8 cellular contexts compared by ENCODE assay signal in the genomic region with DNA sequence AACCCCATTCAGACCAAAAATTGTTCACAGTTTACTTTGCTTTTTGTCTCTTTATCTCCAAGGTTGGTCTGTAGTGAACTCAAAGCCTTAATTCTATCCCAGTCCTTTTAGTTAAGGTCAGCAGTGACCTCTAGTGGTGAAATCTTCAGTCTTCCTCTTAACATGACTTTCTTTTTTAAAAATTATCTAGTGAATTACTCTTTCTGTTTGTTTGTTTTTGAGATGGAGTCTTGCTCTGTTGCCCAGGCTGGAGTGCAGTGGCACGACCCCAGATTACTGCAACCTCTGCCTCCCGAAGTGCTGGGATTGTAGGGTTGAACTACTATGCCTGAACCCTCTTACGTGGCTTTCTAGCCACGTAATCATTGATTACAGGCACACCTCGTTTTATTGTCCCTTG. TPM values are rescaled to one million over a fixed set of nuclear protein-coding genes. Genes with fewer than 3 reads are reported as not detected.
DNase-seq lines count a peak whose midpoint lies in the region; ATAC-seq, FAIRE-seq and TF ChIP-seq lines count a peak whose summit lies in the region.

No MANE protein-coding gene starts in this region.

- TF ChIP-seq POLR2A in HepG2 (IDR thresholded peaks at IDR 0.05; ENCODE audit: insufficient read depth in 1 of 2, low read depth in 2 of 2, low read length in 2 of 2) (no peak), testis (IDR thresholded peaks at IDR 0.05) (no peak)

- no peak overlapping the region for H3K27ac ChIP-seq in OCI-LY3 (ENCODE audit: low read length)
- no peak overlapping the region for H3K27ac ChIP-seq in HepG2 (ENCODE audit: extremely low read length, insufficient read depth, low read length)
- no peak overlapping the region for H3K27ac ChIP-seq in testis

- POLR2A ChIA-PET in HepG2 (lab: Yijun Ruan, JAX): no interaction called here

- intact Hi-C loops in HepG2 (cut with micrococcal nuclease; ENCODE audit: unreplicated experiment) (loop anchor here (1.0 to 5.0 kb wide), 3 partner anchors 114 to 260 kb away; no protein-coding TSS in a partner anchor), testis (cut with DNase I; ENCODE audit: low total_unique reads) (no loop called here)

- H3K79me2 ChIP-seq in OCI-LY3 (ENCODE audit: low read length) (no peaks in the 10 kb centered on the region), HepG2 (ENCODE audit: insufficient read depth, low read length) (no peaks in the 10 kb centered on the region)

- TF ChIP-seq EP300 in HepG2 (IDR thresholded peaks at IDR 0.05; ENCODE audit: low read depth in 2 of 2, low read length in 2 of 2) (no peak), HepG2 (CRISPR knock-in tag; IDR thresholded peaks at IDR 0.05; ENCODE audit: borderline replicate concordance) (no peak)

- WGBS in HepG2 (ENCODE audit: low lambda C conversion rate): 56% methylated on average over 5 of the region's 5 CpGs
- 51% methylated on average over 5 of the region's 5 CpGs for WGBS in testis, 2 donors

- peak; percentile 35 to 57 for DNase-seq in activated CD4-positive, alpha-beta T cell treated with anti-CD3 and anti-CD28 coated beads for 4 hours
- no peak for DNase-seq in activated CD4-positive, alpha-beta T cell treated with anti-CD3 and anti-CD28 coated beads for 1 hour
- peak; percentile 74 for DNase-seq in KG1 (lab: John Stamatoyannopoulos, UW)
- DNase-seq in cerebellar cortex (ENCODE audit: low spot score): peak; percentile 88
- DNase-seq in HepG2 (ENCODE audit: low spot score): peak; percentile 84
- DNase-seq in testis: peak; percentile 37

- H3K9ac ChIP-seq in OCI-LY3 (ENCODE audit: low read length) (peak overlapping the region; percentile 63; the same call in 1 of the 2 replicates), HepG2 (ENCODE audit: insufficient read depth, low read depth, low read length) (no peak overlapping the region)

- H3K4me2 ChIP-seq in OCI-LY3 (ENCODE audit: low read length) (peak overlapping the region; percentile 72), HepG2 (ENCODE audit: low read depth, low read length) (no peak overlapping the region)

- CTCF ChIA-PET in HepG2 (lab: Yijun Ruan, JAX; ENCODE audit: low intra/inter-chr PET ratio, low total read pairs): interaction anchor here (1.3 to 1.7 kb wide), 5 partner anchors 72 to 196 kb away, joined by 4 to 16 read pairs (median 6); partner anchors contain the start of gene RASGEF1A

- peak; percentile 49; the same call in 1 of the 2 replicates for TF ChIP-seq RAD21 in HepG2 (CRISPR knock-in tag; IDR thresholded peaks at IDR 0.05)

- BruUV-seq in HepG2 (replicated peaks; lab: Mats Ljungman, UMichigan): no TSS peak

- H3K36me3 ChIP-seq in OCI-LY3 (replicated peaks; ENCODE audit: low read depth, low read length): no peaks in the 10 kb centered on the region
- H3K36me3 ChIP-seq in HepG2 (replicated peaks in 1 of 2; ENCODE audit: control insufficient read depth in 1 of 2, insufficient read depth in 2 of 2, low read length in 2 of 2): no peaks in the 10 kb centered on the region
- H3K36me3 ChIP-seq in testis (ENCODE audit: low read depth, missing control alignments): no peaks in the 10 kb centered on the region

- ATAC-seq in GM21423 (IDR thresholded peaks at IDR 0.05; ENCODE audit: unreplicated experiment) (peak; percentile 83), HepG2 (peak; percentile 79)

- H3K4me3 ChIP-seq in OCI-LY3 (ENCODE audit: low read length): peak overlapping the region; percentile 74
- H3K4me3 ChIP-seq in HepG2 (replicated peaks in 1 of 3; ENCODE audit: insufficient read depth in 1 of 3, low read depth in 2 of 3, low read length in 3 of 3): no peak overlapping the region
- H3K4me3 ChIP-seq in testis: no peak overlapping the region

- H2AFZ ChIP-seq in OCI-LY3 (ENCODE audit: low read depth, low read length): peak overlapping the region; percentile 99
- no peak overlapping the region for H2AFZ ChIP-seq in HepG2 (ENCODE audit: low read length)

- no peaks in the 10 kb centered on the region for H4K20me1 ChIP-seq in OCI-LY3 (ENCODE audit: insufficient read depth, low read length)
- H4K20me1 ChIP-seq in HepG2 (ENCODE audit: insufficient read depth, low read length): no peaks in the 10 kb centered on the region

- TF ChIP-seq CTCF in OCI-LY3 (IDR thresholded peaks at IDR 0.05; ENCODE audit: low read depth, low read length) (peak; percentile 69), HepG2 (CRISPR knock-in tag; IDR thresholded peaks at IDR 0.05) (peak; percentile 73), testis (IDR thresholded peaks at IDR 0.05) (peak; percentile 40 to 67 (median 46))

- FAIRE-seq in HepG2 (lab: Jason Lieb, UNC): peak; percentile 94

- H3K27me3 ChIP-seq in OCI-LY3 (ENCODE audit: low read depth, low read length): no peaks in the 10 kb centered on the region
- H3K27me3 ChIP-seq in HepG2 (ENCODE audit: control insufficient read depth in 1 of 2, insufficient read depth in 2 of 2, low read length in 2 of 2): no peaks in the 10 kb centered on the region
- no peaks in the 10 kb centered on the region for H3K27me3 ChIP-seq in testis

- H3K9me3 ChIP-seq in OCI-LY3 (ENCODE audit: insufficient read depth, low read length) (no peaks in the 10 kb centered on the region), HepG2 (ENCODE audit: low read length) (no peaks in the 10 kb centered on the region), testis (no peaks in the 10 kb centered on the region)

- H3K4me1 ChIP-seq in OCI-LY3 (ENCODE audit: low read length): no peaks in the 10 kb centered on the region
- H3K4me1 ChIP-seq in HepG2 (ENCODE audit: insufficient read depth, low read length): peaks cover 10% of the 10 kb centered on the region; the same call in 1 of the 2 replicates
- no peaks in the 10 kb centered on the region for H3K4me1 ChIP-seq in testis

- in situ Hi-C loops in HepG2 (cut with HindIII; ENCODE audit: extremely low pct_ligation_motif_present, low pct_unique_long_range_greater_than_20kb): loop anchor here (10.0 kb wide), 1 partner anchor 167 kb away; no protein-coding TSS in a partner anchor

TF ChIP-seq in HepG2, 621 proteins besides CTCF, POLR2A, EP300 and RAD21 (continues in another document):
- TF ChIP-seq NFE2L2 (IDR thresholded peaks at IDR 0.05; ENCODE audit: low read length): no peak
- no peak for TF ChIP-seq ZNF441 (CRISPR knock-in tag; IDR thresholded peaks at IDR 0.05; ENCODE audit: borderline replicate concordance)
- peak; percentile 93 for TF ChIP-seq ZNF121 (CRISPR knock-in tag; IDR thresholded peaks at IDR 0.05)
- no peak for TF ChIP-seq ZBTB38 (CRISPR knock-in tag; IDR thresholded peaks at IDR 0.05)
- no peak for TF ChIP-seq ATAD3A (CRISPR knock-in tag; IDR thresholded peaks at IDR 0.05)
- TF ChIP-seq ZNF678 (CRISPR knock-in tag; IDR thresholded peaks at IDR 0.05): no peak

RNA-seq across cellular contexts. Expression of gene ZNF487, which starts 25.0 kb away (rescaled TPM):
- 6.1 and 7.4 TPM in 2 replicates for total RNA-seq in HepG2 (2016; rRNA removed; fragmentation: Illumina TruSeq; extraction: Trizol)
- 3.3 and 6.4 TPM in 2 replicates for total RNA-seq in HepG2 (2016; cell fraction: cytosol; rRNA removed; fragmentation: Illumina TruSeq; extraction: Trizol; ENCODE audit: low read depth)
- total RNA-seq in HepG2 (2016; cell fraction: insoluble cytoplasmic fraction; rRNA removed; fragmentation: Illumina TruSeq; extraction: Trizol): 6.3 and 8.8 TPM in 2 replicates
- total RNA-seq in HepG2 (2016; cell fraction: membrane; rRNA removed; fragmentation: Illumina TruSeq; extraction: Trizol): 5.5 and 7.7 TPM in 2 replicates
- total RNA-seq in HepG2 (2016; cell fraction: nucleus; rRNA removed; fragmentation: Illumina TruSeq; extraction: Trizol): 3.5 and 6.0 TPM in 2 replicates
- 6.6 and 8.8 TPM in 2 replicates for polyA plus RNA-seq in HepG2 (2011; rRNA removed)
- polyA plus RNA-seq in HepG2 (2011; cell fraction: cytosol; rRNA removed): 3.6 and 5.2 TPM in 2 replicates
- 1.8 and 13.7 TPM in 2 replicates for polyA plus RNA-seq in HepG2 (2011; cell fraction: nucleus; rRNA removed)
- 2.6 and 3.3 TPM in 2 replicates for polyA plus RNA-seq in HepG2 (2012)
- 5.4 and 5.7 TPM in 2 replicates for polyA plus RNA-seq in HepG2 (2016; cell fraction: cytosol; fragmentation: Illumina TruSeq; extraction: Trizol; ENCODE audit: low read depth)
- 5.9 and 7.2 TPM in 2 replicates for polyA plus RNA-seq in HepG2 (2016; cell fraction: insoluble cytoplasmic fraction; fragmentation: Illumina TruSeq; extraction: Trizol; ENCODE audit: low read depth)
- polyA plus RNA-seq in HepG2 (2016; cell fraction: membrane; fragmentation: Illumina TruSeq; extraction: Trizol; ENCODE audit: low read depth): 6.0 and 8.7 TPM in 2 replicates
- 4.2 and 8.8 TPM in 2 replicates for polyA plus RNA-seq in HepG2 (2016; cell fraction: nucleus; fragmentation: Illumina TruSeq; extraction: Trizol; ENCODE audit: insufficient read depth, low read depth)
- polyA minus RNA-seq in HepG2 (2011; rRNA and poly(A)+ RNA removed; ENCODE audit: low replicate concordance): 3.5 and 7.7 TPM in 2 replicates
- polyA minus RNA-seq in HepG2 (2011; cell fraction: cytosol; rRNA and poly(A)+ RNA removed): 1.1 and 1.7 TPM in 2 replicates
- 4.8 and 6.7 TPM in 2 replicates for polyA minus RNA-seq in HepG2 (2011; cell fraction: nucleus; rRNA and poly(A)+ RNA removed)
- total RNA-seq in testis: 10 to 100 TPM; 22.8 to 46.2 TPM
- 43.1 TPM for polyA plus RNA-seq in testis (ENCODE audit: insufficient read depth, low read depth, low replicate concordance)

RNA-seq across cellular contexts. Expression of gene HNRNPF, which starts 53.0 kb away (rescaled TPM):
- total RNA-seq in HepG2 (2016; rRNA removed; fragmentation: Illumina TruSeq; extraction: Trizol) (308 and 449 TPM in 2 replicates), testis (100 to 1,000 TPM; 120 to 159 TPM)
- 44.9 and 49.9 TPM in 2 replicates for total RNA-seq in HepG2 (2016; cell fraction: cytosol; rRNA removed; fragmentation: Illumina TruSeq; extraction: Trizol; ENCODE audit: low read depth)
- total RNA-seq in HepG2 (2016; cell fraction: insoluble cytoplasmic fraction; rRNA removed; fragmentation: Illumina TruSeq; extraction: Trizol): 322 and 435 TPM in 2 replicates
- 123 and 131 TPM in 2 replicates for total RNA-seq in HepG2 (2016; cell fraction: membrane; rRNA removed; fragmentation: Illumina TruSeq; extraction: Trizol)
- total RNA-seq in HepG2 (2016; cell fraction: nucleus; rRNA removed; fragmentation: Illumina TruSeq; extraction: Trizol): 111 and 121 TPM in 2 replicates
- polyA plus RNA-seq in HepG2 (2011; rRNA removed) (166 and 177 TPM in 2 replicates), testis (ENCODE audit: insufficient read depth, low read depth, low replicate concordance) (232 TPM)
- 147 and 166 TPM in 2 replicates for polyA plus RNA-seq in HepG2 (2011; cell fraction: cytosol; rRNA removed)
- 137 and 153 TPM in 2 replicates for polyA plus RNA-seq in HepG2 (2011; cell fraction: nucleus; rRNA removed)
- 134 and 169 TPM in 2 replicates for polyA plus RNA-seq in HepG2 (2012)
- 19.5 and 22.4 TPM in 2 replicates for polyA plus RNA-seq in HepG2 (2016; cell fraction: cytosol; fragmentation: Illumina TruSeq; extraction: Trizol; ENCODE audit: low read depth)
- 388 and 410 TPM in 2 replicates for polyA plus RNA-seq in HepG2 (2016; cell fraction: insoluble cytoplasmic fraction; fragmentation: Illumina TruSeq; extraction: Trizol; ENCODE audit: low read depth)
- 49.0 and 51.7 TPM in 2 replicates for polyA plus RNA-seq in HepG2 (2016; cell fraction: membrane; fragmentation: Illumina TruSeq; extraction: Trizol; ENCODE audit: low read depth)
- polyA plus RNA-seq in HepG2 (2016; cell fraction: nucleus; fragmentation: Illumina TruSeq; extraction: Trizol; ENCODE audit: insufficient read depth, low read depth): 178 and 179 TPM in 2 replicates
- polyA minus RNA-seq in HepG2 (2011; rRNA and poly(A)+ RNA removed; ENCODE audit: low replicate concordance): 271 and 284 TPM in 2 replicates
- 121 and 128 TPM in 2 replicates for polyA minus RNA-seq in HepG2 (2011; cell fraction: cytosol; rRNA and poly(A)+ RNA removed)
- 64.2 and 75.8 TPM in 2 replicates for polyA minus RNA-seq in HepG2 (2011; cell fraction: nucleus; rRNA and poly(A)+ RNA removed)
